Comparison of ENCODE assay signal across 4 cellular contexts in the genomic region with DNA sequence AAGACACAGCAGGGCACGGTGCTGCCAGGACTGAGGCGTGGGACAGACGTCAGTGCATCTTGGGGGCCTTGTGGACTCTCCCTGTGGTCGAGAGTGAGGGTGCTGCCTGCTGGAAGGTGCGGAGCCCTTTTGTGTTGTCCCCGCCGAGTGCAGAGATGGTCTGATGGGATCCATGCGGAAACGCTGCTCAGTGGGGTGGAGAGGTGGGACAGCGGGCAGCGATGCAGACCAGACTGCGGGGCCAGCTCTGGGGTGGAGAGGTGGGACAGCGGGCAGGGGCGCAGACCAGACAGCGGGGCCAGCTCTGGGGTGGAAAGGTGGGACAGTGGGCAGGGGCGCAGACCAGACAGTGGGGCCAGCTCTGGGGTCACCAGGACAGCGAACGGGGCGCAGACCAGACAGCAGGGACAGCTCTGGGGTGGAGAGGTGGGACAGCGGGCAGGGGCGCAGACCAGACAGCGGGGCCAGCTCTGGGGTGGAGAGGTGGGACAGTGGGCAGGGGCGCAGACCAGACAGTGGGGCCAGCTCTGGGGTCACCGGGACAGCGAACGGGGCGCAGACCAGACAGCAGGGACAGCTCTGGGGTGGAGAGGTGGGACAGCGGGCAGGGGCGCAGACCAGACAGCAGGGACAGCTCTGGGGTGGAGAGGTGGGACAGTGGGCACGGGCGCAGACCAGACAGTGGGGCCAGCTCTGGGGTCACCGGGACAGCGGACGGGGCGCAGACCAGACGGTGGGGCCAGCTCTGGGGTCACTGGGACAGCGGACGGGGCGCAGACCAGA. TPM values are rescaled to one million over a fixed set of nuclear protein-coding genes. Genes with fewer than 3 reads are reported as not detected.
"Had no signal": no experiment of that assay in that cellular context is flagged by ENCODE, and none has a peak within 500 bp of the region (broad histone marks: within the 10 kb centered on the region; RNA-seq: fewer than 3 reads in every experiment).

No MANE protein-coding gene starts in this region.

RNA-seq across cellular contexts. Expression of gene MAPK8IP2, which starts 7.7 kb away (rescaled TPM):
- total RNA-seq: HT-29 had no signal

RNA-seq across cellular contexts. Expression of gene SYCE3, which starts 45.5 kb away (rescaled TPM):
- total RNA-seq: GM23338, H1, HT-29, IMR-90 had no signal
- polyA plus RNA-seq: GM23338, IMR-90 had no signal
